In genomic region chr4:102525556-102525955, GRCh38 we compare ENCODE assay signal across 22 cellular contexts. TPM values are rescaled to one million over a fixed set of nuclear protein-coding genes. Genes with fewer than 3 reads are reported as not detected.
A peak's percentile ranks its signal among the peaks of the same experiment; 100 is the strongest.
DNase-seq lines count a peak whose midpoint lies in the region; ATAC-seq and TF ChIP-seq lines count a peak whose summit lies in the region.
"Had no signal": no experiment of that assay in that cellular context is flagged by ENCODE, and none has a peak within 500 bp of the region (broad histone marks: within the 10 kb centered on the region; RNA-seq: fewer than 3 reads in every experiment).

No MANE protein-coding gene starts in this region.

- H3K4me3 Mint-ChIP-seq in activated CD4-positive, alpha-beta T cell treated with anti-CD3 and anti-CD28 coated beads, Interleukin-2, amount 10 ng/mL, durations not matched to agents 7 days and 5 days: no peak overlapping the region
- H3K4me3 Mint-ChIP-seq in CD14-positive monocyte: no peak overlapping the region
- no peak overlapping the region for H3K4me3 Mint-ChIP-seq in activated CD8-positive, alpha-beta T cell treated with anti-CD3 and anti-CD28 coated beads for 36 hours
- H3K4me3 Mint-ChIP-seq in effector memory CD8-positive, alpha-beta T cell: peak overlapping the region in 1 of 2 donors; percentile 31
- H3K4me3 Mint-ChIP-seq: immature natural killer cell, neural crest cell had no signal

- peaks cover 41% of the 10 kb centered on the region for H3K36me3 Mint-ChIP-seq in activated CD4-positive, alpha-beta T cell treated with anti-CD3 and anti-CD28 coated beads, Interleukin-2, amount 10 ng/mL, durations not matched to agents 7 days and 5 days (ENCODE audit: low read depth)
- H3K36me3 Mint-ChIP-seq in CD14-positive monocyte: peaks cover 25 to 31% of the 10 kb centered on the region in 2 donors
- peaks cover 58% of the 10 kb centered on the region for H3K36me3 Mint-ChIP-seq in activated CD8-positive, alpha-beta T cell treated with anti-CD3 and anti-CD28 coated beads for 36 hours (ENCODE audit: low read depth)
- peaks cover 51% of the 10 kb centered on the region for H3K36me3 Mint-ChIP-seq in effector memory CD8-positive, alpha-beta T cell (ENCODE audit: insufficient read depth)

- peak overlapping the region; percentile 69 for H3K27ac Mint-ChIP-seq in activated CD4-positive, alpha-beta T cell treated with anti-CD3 and anti-CD28 coated beads, Interleukin-2, amount 10 ng/mL, durations not matched to agents 7 days and 5 days
- H3K27ac Mint-ChIP-seq in CD14-positive monocyte: peak overlapping the region in 6 of 7 donors; percentile 78 to 93 (median 86)
- H3K27ac Mint-ChIP-seq in activated CD8-positive, alpha-beta T cell treated with anti-CD3 and anti-CD28 coated beads for 36 hours: peak overlapping the region; percentile 88
- H3K27ac Mint-ChIP-seq in effector memory CD8-positive, alpha-beta T cell: peak overlapping the region; percentile 18 to 29

- no peaks in the 10 kb centered on the region for H3K27me3 Mint-ChIP-seq in activated CD4-positive, alpha-beta T cell treated with anti-CD3 and anti-CD28 coated beads, Interleukin-2, amount 10 ng/mL, durations not matched to agents 7 days and 5 days
- no peaks in the 10 kb centered on the region for H3K27me3 Mint-ChIP-seq in CD14-positive monocyte (ENCODE audit: low read depth in 3 of 3)
- H3K27me3 Mint-ChIP-seq in activated CD8-positive, alpha-beta T cell treated with anti-CD3 and anti-CD28 coated beads for 36 hours: no peaks in the 10 kb centered on the region
- H3K27me3 Mint-ChIP-seq in effector memory CD8-positive, alpha-beta T cell: no peaks in the 10 kb centered on the region
- H3K27me3 Mint-ChIP-seq: IgD-negative memory B cell had no signal

- in situ Hi-C loops in GM13977 (cut with MboI; ENCODE audit: low pct_unique_long_range_greater_than_20kb, low sequenced_read_pairs, unreplicated experiment): no loop called here

- CTCF ChIA-PET in activated CD4-positive, alpha-beta T cell treated with anti-CD3 and anti-CD28 coated beads, Interleukin-2, amount 10 ng/mL, durations not matched to agents 7 days and 5 days (lab: Charles Lee): interaction anchor here (1.1 to 1.5 kb wide), 3 partner anchors 9 to 73 kb away, joined by 3 to 4 read pairs (median 3); no protein-coding TSS in a partner anchor
- CTCF ChIA-PET in activated CD8-positive, alpha-beta T cell treated with anti-CD3 and anti-CD28 coated beads for 36 hours (lab: Charles Lee): interaction anchor here (0.9 kb wide), 1 partner anchor 49 kb away, joined by 3 read pairs; no protein-coding TSS in a partner anchor

- peaks cover 3% of the 10 kb centered on the region for H3K9me3 Mint-ChIP-seq in activated CD4-positive, alpha-beta T cell treated with anti-CD3 and anti-CD28 coated beads, Interleukin-2, amount 10 ng/mL, durations not matched to agents 7 days and 5 days
- H3K9me3 Mint-ChIP-seq in CD14-positive monocyte: no peaks in the 10 kb centered on the region
- H3K9me3 Mint-ChIP-seq in activated CD8-positive, alpha-beta T cell treated with anti-CD3 and anti-CD28 coated beads for 36 hours: no peaks in the 10 kb centered on the region
- no peaks in the 10 kb centered on the region for H3K9me3 Mint-ChIP-seq in effector memory CD8-positive, alpha-beta T cell
- H3K9me3 Mint-ChIP-seq: IgD-negative memory B cell, immature natural killer cell, neural crest cell had no signal

- intact Hi-C loops in CD14-positive monocyte (cut with micrococcal nuclease): loop anchor here in 1 of 2 donors (2.0 kb wide), 1 partner anchor 25 kb away; the partner anchor contains the start of gene NFKB1
- intact Hi-C loops in activated CD8-positive, alpha-beta T cell treated with anti-CD3 and anti-CD28 coated beads for 36 hours (cut with micrococcal nuclease): loop anchor here (5.0 kb wide), 1 partner anchor 62 kb away; no protein-coding TSS in a partner anchor

- H3K4me1 Mint-ChIP-seq in activated CD4-positive, alpha-beta T cell treated with anti-CD3 and anti-CD28 coated beads, Interleukin-2, amount 10 ng/mL, durations not matched to agents 7 days and 5 days: peaks cover 90% of the 10 kb centered on the region
- peaks cover 27% of the 10 kb centered on the region for H3K4me1 Mint-ChIP-seq in CD14-positive monocyte
- H3K4me1 Mint-ChIP-seq in activated CD8-positive, alpha-beta T cell treated with anti-CD3 and anti-CD28 coated beads for 36 hours (ENCODE audit: low read depth): peaks cover 91% of the 10 kb centered on the region
- peaks cover 50 to 67% of the 10 kb centered on the region in 2 donors for H3K4me1 Mint-ChIP-seq in effector memory CD8-positive, alpha-beta T cell (ENCODE audit: low read depth in 2 of 2)

- TF ChIP-seq CTCF in CD14-positive monocyte (IDR thresholded peaks at IDR 0.05) (no peak), GM13977 (IDR thresholded peaks at IDR 0.05; ENCODE audit: extremely low read depth, insufficient read depth, missing control alignments) (no peak)
- TF ChIP-seq CTCF in activated CD8-positive, alpha-beta T cell treated with anti-CD3 and anti-CD28 coated beads for 36 hours (IDR thresholded peaks at IDR 0.05): no peak

- ATAC-seq in activated CD8-positive, alpha-beta T cell treated with anti-CD3 and anti-CD28 coated beads for 36 hours: peak; percentile 40
- no peak for ATAC-seq in effector memory CD8-positive, alpha-beta T cell (replicated peaks)
- ATAC-seq: GM12878 had no signal

- DNase-seq in activated CD4-positive, alpha-beta T cell treated with anti-CD3 and anti-CD28 coated beads, Interleukin-2, amount 10 ng/mL, durations not matched to agents 7 days and 5 days: no peak
- DNase-seq in activated CD4-positive, alpha-beta T cell treated with anti-CD3 and anti-CD28 coated beads, Interleukin-2, amount 50 U/mL, for 4 hours: no peak
- DNase-seq in CD14-positive monocyte (ENCODE audit: low spot score) (no peak), COLO668 (lab: John Stamatoyannopoulos, UW; ENCODE audit: unreplicated experiment) (no peak), GM13977 (ENCODE audit: low spot score) (no peak)
- DNase-seq in activated CD8-positive, alpha-beta T cell treated with anti-CD3 and anti-CD28 coated beads for 36 hours: no peak
- no peak for DNase-seq in effector memory CD8-positive, alpha-beta T cell
- DNase-seq in effector CD8-positive, alpha-beta T cell (lab: John Stamatoyannopoulos, UW): no peak
- DNase-seq: activated CD4-positive, alpha-beta T cell treated with anti-CD3 and anti-CD28 coated beads, Interleukin-2, amount 50 U/mL, for 48 hours; immature natural killer cell; left cardiac atrium; NCI-H1048; NCI-H1694; pancreas; Peyer's patch; retina; SHP77 treated with DMSO at 0.1 percent for 48 hours; stimulated activated naive CD4-positive, alpha-beta T cell; testis had no signal

- POLR2A ChIA-PET in activated CD4-positive, alpha-beta T cell treated with anti-CD3 and anti-CD28 coated beads, Interleukin-2, amount 10 ng/mL, durations not matched to agents 7 days and 5 days (lab: Charles Lee): no interaction called here
- POLR2A ChIA-PET in activated CD8-positive, alpha-beta T cell treated with anti-CD3 and anti-CD28 coated beads for 36 hours (lab: Charles Lee): interaction anchor here (1.0 to 1.9 kb wide), 5 partner anchors 9 to 30 kb away, joined by 3 to 10 read pairs (median 7); partner anchors contain the start of gene NFKB1

RNA-seq across cellular contexts. Expression of gene NFKB1, which starts 24.4 kb away (rescaled TPM):
- total RNA-seq in activated CD4-positive, alpha-beta T cell treated with anti-CD3 and anti-CD28 coated beads, Interleukin-2, amount 10 ng/mL, durations not matched to agents 7 days and 5 days: 100 to 1,000 TPM; 135 to 142 TPM
- polyA plus RNA-seq in CD14-positive monocyte: 10 to 100 TPM in 1 of 2 donors, 1 to 10 TPM in 1; 9.0 to 17.8 TPM
- 100 to 1,000 TPM; 224 to 230 TPM for total RNA-seq in activated CD8-positive, alpha-beta T cell treated with anti-CD3 and anti-CD28 coated beads for 36 hours

Comparison
In these comparisons a context has a peak if more than half of its experiments do, and no peak if none do; other contexts are left out.
1. H3K27ac Mint-ChIP-seq: peak in every context shown above with its lines; median percentile 88 in activated CD8-positive, alpha-beta T cell treated with anti-CD3 and anti-CD28 coated beads for 36 hours; 86 in CD14-positive monocyte; 69 in activated CD4-positive, alpha-beta T cell treated with anti-CD3 and anti-CD28 coated beads, Interleukin-2, amount 10 ng/mL, durations not matched to agents 7 days and 5 days; 24 in effector memory CD8-positive, alpha-beta T cell.